Comparison of ENCODE assay signal across 9 cellular contexts in the genomic region with DNA sequence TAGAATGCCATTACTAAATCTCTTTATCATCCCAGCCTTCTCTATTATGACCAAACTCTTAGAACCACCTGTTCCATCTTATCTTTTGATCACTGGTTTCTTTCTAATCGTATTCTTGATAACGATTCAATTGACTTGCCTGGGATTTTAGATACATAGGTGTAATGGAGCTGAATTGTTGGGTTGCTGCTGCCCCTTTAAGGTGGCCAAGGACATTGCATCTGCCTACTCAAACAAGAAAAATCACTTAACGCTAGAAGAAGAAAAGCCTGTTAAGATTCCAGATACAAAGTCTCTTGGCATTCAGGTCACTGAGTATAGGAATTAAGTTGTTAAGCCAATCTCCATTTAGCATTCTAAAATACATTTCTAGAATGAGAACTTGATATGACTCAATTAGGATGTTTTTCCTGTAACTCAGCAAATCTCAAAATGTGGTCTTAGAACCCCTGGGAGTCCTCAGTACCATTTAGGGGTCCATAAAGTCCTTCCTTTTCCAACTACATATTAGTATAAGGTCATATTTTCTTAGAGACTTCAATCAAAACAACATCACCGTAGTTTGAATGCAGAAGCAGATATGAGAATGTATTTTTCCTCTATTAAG. TPM values are rescaled to one million over a fixed set of nuclear protein-coding genes. Genes with fewer than 3 reads are reported as not detected.
DNase-seq lines count a peak whose midpoint lies in the region; ATAC-seq, FAIRE-seq and TF ChIP-seq lines count a peak whose summit lies in the region.
"Had no signal": no experiment of that assay in that cellular context is flagged by ENCODE, and none has a peak within 500 bp of the region (broad histone marks: within the 10 kb centered on the region; RNA-seq: fewer than 3 reads in every experiment).

No MANE protein-coding gene starts in this region.

- peak; percentile 67 for FAIRE-seq in kidney (lab: Jason Lieb, UNC)

- no peaks in the 10 kb centered on the region for H3K27me3 ChIP-seq in thoracic aorta (replicated peaks; ENCODE audit: insufficient read depth)
- H3K27me3 ChIP-seq: neutrophil had no signal

- ATAC-seq in GM21786 (IDR thresholded peaks at IDR 0.05; ENCODE audit: unreplicated experiment) (peak; percentile 53), thoracic aorta (ENCODE audit: insufficient number of reproducible peaks, low FRiP score, low read depth) (no peak), HG03571 (IDR thresholded peaks at IDR 0.05; ENCODE audit: unreplicated experiment) (no peak)

- H3K36me3 ChIP-seq in kidney (ENCODE audit: control insufficient read depth in 1 of 2, insufficient read depth in 2 of 2, low read length in 2 of 2) (no peaks in the 10 kb centered on the region), thoracic aorta (peaks cover under 1% of the 10 kb centered on the region)
- H3K36me3 ChIP-seq: neutrophil had no signal

- H3K4me3 ChIP-seq in kidney (ENCODE audit: low read length in 2 of 2) (no peak overlapping the region), thoracic aorta (peak overlapping the region; percentile 45)

- no peak overlapping the region for H3K27ac ChIP-seq in kidney (ENCODE audit: low read depth in 2 of 2, low read length in 2 of 2)
- H3K27ac ChIP-seq in thoracic aorta: peak overlapping the region in 1 of 2 donors; percentile 24
- H3K27ac ChIP-seq: neutrophil had no signal

- no peak overlapping the region for H3K27ac Mint-ChIP-seq in MCF 10A (ENCODE audit: low read depth, unreplicated experiment)

- H3K9ac ChIP-seq in kidney (ENCODE audit: low read length in 2 of 2): no peak overlapping the region

- POLR2A ChIA-PET in MCF 10A (lab: Yijun Ruan, JAX): interaction anchor here (1.0 to 1.9 kb wide), 5 partner anchors 11 to 144 kb away, joined by 3 to 7 read pairs (median 5); a partner anchor contains a TSS

- BruUV-seq in MCF 10A (replicated peaks; lab: Mats Ljungman, UMichigan): no TSS peak

- no peak overlapping the region for H3K4me3 Mint-ChIP-seq in MCF 10A (ENCODE audit: unreplicated experiment)

- H3K4me1 ChIP-seq in kidney (ENCODE audit: control insufficient read depth in 1 of 2, insufficient read depth in 1 of 2, low read depth in 1 of 2, low read length in 2 of 2) (no peaks in the 10 kb centered on the region), thoracic aorta (ENCODE audit: control insufficient read depth in 1 of 2, low read depth in 2 of 2) (peaks cover 25 to 38% of the 10 kb centered on the region in 2 donors)

- intact Hi-C loops in MCF 10A (cut with micrococcal nuclease) (loop anchor here (1.0 to 10.0 kb wide), 5 partner anchors 75 to 752 kb away; no protein-coding TSS in a partner anchor), kidney (cut with DNase I) (no loop called here)

- H3K9me3 ChIP-seq in kidney (ENCODE audit: control insufficient read depth in 1 of 2, low read length in 2 of 2) (no peaks in the 10 kb centered on the region), thoracic aorta (no peaks in the 10 kb centered on the region)
- H3K9me3 ChIP-seq: neutrophil had no signal

- no peaks in the 10 kb centered on the region for H3K27me3 Mint-ChIP-seq in MCF 10A (ENCODE audit: insufficient read depth, unreplicated experiment)

- CTCF ChIA-PET in MCF 10A (lab: Yijun Ruan, JAX): interaction anchor here (0.6 to 2.1 kb wide), 14 partner anchors 15 to 382 kb away, joined by 3 to 24 read pairs (median 5); no protein-coding TSS in a partner anchor

- peaks cover 17% of the 10 kb centered on the region for H3K4me1 Mint-ChIP-seq in MCF 10A (ENCODE audit: insufficient read depth, unreplicated experiment)

- TF ChIP-seq CTCF in MCF 10A (IDR thresholded peaks at IDR 0.05; ENCODE audit: unreplicated experiment) (peak; percentile 85), kidney (IDR thresholded peaks at IDR 0.05; ENCODE audit: borderline replicate concordance, extremely low read depth, insufficient read depth) (peak; percentile 67), thoracic aorta (IDR thresholded peaks at IDR 0.05) (peak; percentile 28)

- H3K36me3 Mint-ChIP-seq in MCF 10A (ENCODE audit: insufficient read depth, unreplicated experiment): no peaks in the 10 kb centered on the region

- DNase-seq in COLO668 (lab: John Stamatoyannopoulos, UW; ENCODE audit: unreplicated experiment): peak; percentile 43
- peak; percentile 22 to 41 for DNase-seq in NCI-H524 (lab: John Stamatoyannopoulos, UW)
- peak; percentile 66 for DNase-seq in MCF 10A (ENCODE audit: unreplicated experiment)
- DNase-seq in kidney: no peak
- DNase-seq in thoracic aorta (ENCODE audit: low spot score): no peak
- DNase-seq in GM19238 (ENCODE audit: insufficient read length, low spot score): no peak

- H3K9me3 Mint-ChIP-seq in MCF 10A (ENCODE audit: unreplicated experiment): no peaks in the 10 kb centered on the region

RNA-seq across cellular contexts. Expression of a gene that starts 12.4 kb away (rescaled TPM):
- total RNA-seq in MCF 10A (2022) (1.6 and 1.8 TPM in 2 replicates), kidney (7.1 TPM), thoracic aorta (100 to 1,000 TPM; 116 to 120 TPM)
- polyA plus RNA-seq in kidney (ENCODE audit: insufficient read depth, low read depth, low replicate concordance): 6.5 TPM

Comparison
In these comparisons a context has a peak if more than half of its experiments do, and no peak if none do; other contexts are left out.
1. DNase-seq: peak in COLO668 (single experiment), NCI-H524 (2 of 2) and MCF 10A (single experiment); none in kidney (single experiment), thoracic aorta (single experiment) and GM19238 (single experiment).
2. CTCF ChIP-seq: peak in every context shown above with its lines; median percentile 85 in MCF 10A; 67 in kidney; 28 in thoracic aorta.
3. RNA of a gene that starts 12.4 kb away (total RNA-seq): 116 to 120 TPM in thoracic aorta; 7.1 TPM in kidney (single experiment) and 1.6 to 1.8 TPM in MCF 10A; every median in the first group is over 10 times any median in the second.